ENCODE assay signal across 12 cellular contexts in the genomic region with DNA sequence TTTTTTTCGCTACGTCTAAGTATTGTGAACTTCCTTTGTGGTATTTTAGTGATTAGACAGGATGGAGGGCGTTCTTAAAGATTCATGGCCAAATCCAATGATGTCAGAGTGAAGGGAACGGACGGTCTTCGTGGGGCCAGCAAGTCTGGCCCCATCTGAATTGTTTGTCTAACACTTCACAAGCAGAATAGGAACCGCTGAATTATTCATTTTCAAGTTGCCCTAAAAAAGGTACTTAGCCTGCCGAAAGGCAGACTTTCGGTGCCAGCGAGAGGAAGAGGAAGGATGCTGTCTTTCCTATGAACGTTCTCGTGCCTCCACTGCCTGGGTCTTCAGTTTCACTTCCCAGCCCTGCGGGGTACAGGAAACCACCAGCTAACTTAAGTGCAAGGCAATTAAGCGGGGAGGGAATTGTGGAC.
DNase-seq lines count a peak whose midpoint lies in the region; ATAC-seq, FAIRE-seq and TF ChIP-seq lines count a peak whose summit lies in the region.
"Had no signal": no experiment of that assay in that cellular context is flagged by ENCODE, and none has a peak within 500 bp of the region (broad histone marks: within the 10 kb centered on the region; RNA-seq: fewer than 3 reads in every experiment).

No MANE protein-coding gene starts in this region.

- H3K9me3 ChIP-seq in Peyer's patch (no peaks in the 10 kb centered on the region), prostate gland (no peaks in the 10 kb centered on the region), smooth muscle cell (replicated peaks; ENCODE audit: low read depth) (no peaks in the 10 kb centered on the region)

- peaks cover 0 to 6% (median 0%) of the 10 kb centered on the region in 3 donors for H3K36me3 ChIP-seq in Peyer's patch
- no peaks in the 10 kb centered on the region for H3K36me3 ChIP-seq in prostate gland
- no peaks in the 10 kb centered on the region for H3K36me3 ChIP-seq in smooth muscle cell (ENCODE audit: low read depth)
- H3K36me3 ChIP-seq: cardiac muscle cell had no signal

- TF ChIP-seq POLR2A in GM12891 (IDR thresholded peaks at IDR 0.05; ENCODE audit: low read depth, low read length) (no peak), Peyer's patch (IDR thresholded peaks at IDR 0.05) (no peak), prostate gland (IDR thresholded peaks at IDR 0.05) (no peak)

- peak; percentile 66 for DNase-seq in CD14-positive monocyte (ENCODE audit: low spot score)
- no peak for DNase-seq in GM12891 (ENCODE audit: insufficient read length, low spot score)
- DNase-seq in Peyer's patch: peak in 2 of 3 donors; percentile 60 to 67
- DNase-seq in immature natural killer cell: no peak
- DNase-seq in prostate gland (ENCODE audit: low spot score): no peak
- no peak for DNase-seq in smooth muscle cell (lab: John Stamatoyannopoulos, UW; ENCODE audit: unreplicated experiment)
- DNase-seq: DMS53; PC-9; stimulated activated naive CD4-positive, alpha-beta T cell had no signal

- no peak overlapping the region for H3K4me2 ChIP-seq in smooth muscle cell
- H3K4me2 ChIP-seq: PC-9 had no signal

- H3K4me1 Mint-ChIP-seq in CD14-positive monocyte: peaks cover 27% of the 10 kb centered on the region
- H3K4me1 Mint-ChIP-seq in immature natural killer cell: peaks cover 10% of the 10 kb centered on the region in 2 donors

- H3K4me3 ChIP-seq in Peyer's patch (no peak overlapping the region), prostate gland (no peak overlapping the region), smooth muscle cell (no peak overlapping the region)
- H3K4me3 ChIP-seq: cardiac muscle cell, PC-9 had no signal

- no peak overlapping the region for H3K9ac ChIP-seq in smooth muscle cell (ENCODE audit: low read depth)

- H3K27ac Mint-ChIP-seq in CD14-positive monocyte (peak overlapping the region; percentile 87 to 94 (median 89)), immature natural killer cell (peak overlapping the region in 4 of 6 donors; percentile 1 to 78 (median 63))

- WGBS in prostate gland: 83% methylated on average over 14 of the region's 14 CpGs
- 96% methylated on average over 14 of the region's 14 CpGs for WGBS in smooth muscle cell (ENCODE audit: low lambda C conversion rate)

- ATAC-seq in GM18907 (IDR thresholded peaks at IDR 0.05; ENCODE audit: unreplicated experiment) (no peak), GM21737 (IDR thresholded peaks at IDR 0.05; ENCODE audit: unreplicated experiment) (no peak)

- intact Hi-C loops in CD14-positive monocyte (cut with micrococcal nuclease) (no loop called here), prostate gland (cut with DNase I) (no loop called here)

- TF ChIP-seq CTCF in CD14-positive monocyte (IDR thresholded peaks at IDR 0.05): no peak
- TF ChIP-seq CTCF in Peyer's patch (IDR thresholded peaks at IDR 0.05): no peak
- TF ChIP-seq CTCF in prostate gland (IDR thresholded peaks at IDR 0.05): no peak
- no peak for TF ChIP-seq CTCF in smooth muscle cell (IDR thresholded peaks at IDR 0.05; ENCODE audit: borderline replicate concordance, insufficient read depth, poor library complexity, severe bottlenecking)

- peak; percentile 5 for FAIRE-seq in GM12891 (lab: Jason Lieb, UNC)

- H3F3A ChIP-seq in smooth muscle cell (ENCODE audit: low read depth): no peaks in the 10 kb centered on the region

- H3K27ac ChIP-seq in Peyer's patch: no peak overlapping the region
- no peak overlapping the region for H3K27ac ChIP-seq in prostate gland
- H3K27ac ChIP-seq in smooth muscle cell (ENCODE audit: low read depth): no peak overlapping the region
- H3K27ac ChIP-seq: cardiac muscle cell, PC-9 had no signal

- H4K20me1 ChIP-seq in smooth muscle cell (ENCODE audit: low read depth): peaks cover 17% of the 10 kb centered on the region

- H2AFZ ChIP-seq in smooth muscle cell (ENCODE audit: low read depth): no peak overlapping the region
- H2AFZ ChIP-seq: PC-9 had no signal

- no peaks in the 10 kb centered on the region for H3K79me2 ChIP-seq in smooth muscle cell (ENCODE audit: low read depth)

- H3K9me3 Mint-ChIP-seq in CD14-positive monocyte: peaks cover 0 to 2% (median 0%) of the 10 kb centered on the region in 7 donors
- no peaks in the 10 kb centered on the region for H3K9me3 Mint-ChIP-seq in immature natural killer cell

- H3K27me3 Mint-ChIP-seq in CD14-positive monocyte (ENCODE audit: low read depth in 3 of 3) (peaks cover 0 to 3% (median 1%) of the 10 kb centered on the region in 3 donors), immature natural killer cell (ENCODE audit: low read depth in 3 of 3) (peaks cover 0 to 5% (median 0%) of the 10 kb centered on the region in 3 donors)

- no peaks in the 10 kb centered on the region for H3K4me1 ChIP-seq in Peyer's patch
- no peaks in the 10 kb centered on the region for H3K4me1 ChIP-seq in prostate gland (replicated peaks)
- peaks cover 6% of the 10 kb centered on the region for H3K4me1 ChIP-seq in smooth muscle cell (ENCODE audit: low read depth)

- H3K4me3 Mint-ChIP-seq in CD14-positive monocyte (peak overlapping the region; percentile 62 to 67), immature natural killer cell (peak overlapping the region in 4 of 5 donors; percentile 11 to 54 (median 32))

- no peaks in the 10 kb centered on the region for H3K27me3 ChIP-seq in Peyer's patch
- no peaks in the 10 kb centered on the region for H3K27me3 ChIP-seq in prostate gland (replicated peaks; ENCODE audit: insufficient read depth)
- no peaks in the 10 kb centered on the region for H3K27me3 ChIP-seq in smooth muscle cell (ENCODE audit: low read depth)
- H3K27me3 ChIP-seq: cardiac muscle cell had no signal

- H3K36me3 Mint-ChIP-seq in CD14-positive monocyte (peaks cover 40 to 71% of the 10 kb centered on the region in 2 donors), immature natural killer cell (peaks cover 4 to 6% (median 6%) of the 10 kb centered on the region in 3 donors)

TF ChIP-seq in GM12891, 5 proteins besides CTCF, POLR2A, EP300 and RAD21:
- TF ChIP-seq POLR2AphosphoS5 (IDR thresholded peaks at IDR 0.05; ENCODE audit: low read depth, low read length) (no peak), PAX5 (IDR thresholded peaks at IDR 0.05; ENCODE audit: insufficient read depth, low read length, severe bottlenecking) (no peak), SPI1 (IDR thresholded peaks at IDR 0.05; ENCODE audit: low read depth, low read length) (peak; percentile 76), TAF1 (IDR thresholded peaks at IDR 0.05; ENCODE audit: low read depth, low read length) (no peak)

Comparison
In these comparisons a context has a peak if more than half of its experiments do, and no peak if none do; other contexts are left out.
1. DNase-seq: peak in CD14-positive monocyte (single experiment) and Peyer's patch (2 of 3); none in GM12891 (single experiment), immature natural killer cell (0 of 3), prostate gland (single experiment) and smooth muscle cell (single experiment).